ENCODE assay signal across 18 cellular contexts in the genomic region with DNA sequence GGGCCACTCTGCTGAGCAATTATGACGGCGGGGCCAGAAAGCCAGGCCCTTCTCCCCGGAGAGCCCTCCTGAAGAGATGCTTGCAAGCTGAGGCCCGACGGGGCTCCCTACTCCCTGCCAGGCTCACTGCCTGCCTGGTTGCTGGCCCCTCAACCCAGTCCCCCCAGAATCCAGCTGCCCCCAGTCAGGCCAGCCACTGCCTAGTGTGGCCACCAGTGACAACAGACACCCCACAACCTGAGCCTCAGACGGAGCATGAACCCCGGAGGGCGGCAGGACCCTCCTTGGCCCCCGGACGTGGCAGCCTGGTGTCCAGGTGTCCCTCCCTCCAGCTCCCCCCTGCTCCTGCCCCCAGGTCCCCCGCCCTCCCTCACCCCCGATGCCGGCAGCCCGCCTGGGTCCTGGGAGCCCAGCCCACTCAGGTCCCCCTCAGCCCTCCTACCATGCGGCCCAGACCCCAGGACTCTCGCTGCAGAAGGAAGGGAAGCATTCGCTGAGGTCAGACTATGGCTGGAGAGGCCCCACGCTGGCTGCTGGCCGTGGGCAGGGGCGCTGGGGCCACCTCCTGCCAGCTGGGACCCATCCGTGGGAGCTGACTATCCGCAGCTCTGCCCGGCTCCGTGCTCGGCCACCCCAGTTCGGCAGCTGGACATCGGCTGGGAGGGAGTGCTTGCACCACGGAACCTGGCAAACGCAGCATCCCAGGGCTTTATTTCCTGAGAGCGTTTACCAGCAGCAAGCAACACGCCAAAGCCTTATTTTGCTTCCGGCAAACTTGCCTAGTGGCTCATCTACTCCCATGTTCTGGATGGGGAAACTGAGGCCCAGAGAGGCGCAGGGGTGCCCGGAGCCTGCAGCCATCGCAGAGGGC.
DNase-seq lines count a peak whose midpoint lies in the region; ATAC-seq and TF ChIP-seq lines count a peak whose summit lies in the region.
"Had no signal": no experiment of that assay in that cellular context is flagged by ENCODE, and none has a peak within 500 bp of the region (broad histone marks: within the 10 kb centered on the region; RNA-seq: fewer than 3 reads in every experiment).

No MANE protein-coding gene starts in this region.

- POLR2A ChIA-PET in WTC11 (lab: Charles Lee), result no interaction called here

- 0 out of 2 replicates have a peak, but pooled peaks cover 6% of the 10 kb centered on the region for H3K9me3 Mint-ChIP-seq in WTC11

- peaks cover 7% of the 10 kb centered on the region for H3K4me1 ChIP-seq in BLaER1
- H3K4me1 ChIP-seq: Caco-2 had no signal

- peak overlapping the region; percentile 26 for H3K4me2 ChIP-seq in BLaER1

- TF ChIP-seq CTCF in dorsolateral prefrontal cortex (IDR thresholded peaks at IDR 0.05 in 54 of 56, conservative IDR thresholded peaks at IDR 0.05 in 2 of 56; ENCODE audit: low read depth in 1 of 56, partially characterized antibody in 56 of 56) (no peak), WTC11 (IDR thresholded peaks at IDR 0.05) (no peak)

- H3K9me3 ChIP-seq in BLaER1, result no peaks in the 10 kb centered on the region
- H3K9me3 ChIP-seq: Caco-2 had no signal

- peak; percentile 16 for DNase-seq in NCI-H1436 (lab: John Stamatoyannopoulos, UW)
- no peak for DNase-seq in dorsolateral prefrontal cortex
- peak; percentile 53 for DNase-seq in posterior vena cava (ENCODE audit: low spot score)
- no peak for DNase-seq in NCI-H748 treated with DMSO at 0.1 percent for 48 hours (lab: John Stamatoyannopoulos, UW)
- no peak for DNase-seq in WTC11 (ENCODE audit: low spot score)
- no peak for DNase-seq in T-helper 1 cell
- DNase-seq: Caco-2; EL; Kasumi-1; NCI-H1105 treated with DMSO at 0.1 percent for 48 hours; NCI-H187 treated with DMSO at 0.1 percent for 48 hours; NCI-H2171; NCI-H446; NCI-H69; NK-92 treated with Interleukin-12 subunit alpha and Interleukin-12 subunit beta, amount 100 ng/mL, for 24 hours; OCI-M1 had no signal

- CTCF ChIA-PET in WTC11 (lab: Charles Lee), result no interaction called here

- H3K27me3 Mint-ChIP-seq in WTC11 (ENCODE audit: low read depth), result no peaks in the 10 kb centered on the region

- intact Hi-C loops in dorsolateral prefrontal cortex (cut with DNase I), result loop anchor here in 1 of 2 donors (10.0 kb wide), 1 partner anchor 152 kb away; no protein-coding TSS in a partner anchor
- intact Hi-C loops in posterior vena cava (cut with DNase I), result no loop called here

- no peaks in the 10 kb centered on the region for H3K36me3 Mint-ChIP-seq in WTC11

- H4K20me1 ChIP-seq in BLaER1, result no peaks in the 10 kb centered on the region

- no peak overlapping the region for H3K27ac Mint-ChIP-seq in WTC11

- H3K36me3 ChIP-seq in BLaER1, result no peaks in the 10 kb centered on the region

- no peak for ATAC-seq in WTC11

- H3K4me3 ChIP-seq in BLaER1 (no peak overlapping the region), dorsolateral prefrontal cortex (peak overlapping the region in 11 of 59 donors; percentile 3 to 52 (median 29))

- peaks cover 45% of the 10 kb centered on the region for H3K27me3 ChIP-seq in BLaER1
- peaks cover 0 to 29% (median 0%) of the 10 kb centered on the region in 45 donors for H3K27me3 ChIP-seq in dorsolateral prefrontal cortex

- no peak overlapping the region for H3K9ac ChIP-seq in BLaER1

- no peaks in the 10 kb centered on the region for H3K4me1 Mint-ChIP-seq in WTC11

- H3K27ac ChIP-seq in BLaER1 (no peak overlapping the region), dorsolateral prefrontal cortex (peak overlapping the region in 36 of 59 donors; percentile 37 to 86 (median 72))
- H3K27ac ChIP-seq: RWPE1 had no signal

- H3K4me3 Mint-ChIP-seq in WTC11, result no peak overlapping the region

TF ChIP-seq in WTC11, 78 proteins besides CTCF, POLR2A, EP300 and RAD21:
- no peak for TF ChIP-seq ERG (CRISPR knock-in tag; IDR thresholded peaks at IDR 0.05)
- no peak for TF ChIP-seq ZNF423 (CRISPR knock-in tag; IDR thresholded peaks at IDR 0.05)
- TF ChIP-seq, protein P1, sequence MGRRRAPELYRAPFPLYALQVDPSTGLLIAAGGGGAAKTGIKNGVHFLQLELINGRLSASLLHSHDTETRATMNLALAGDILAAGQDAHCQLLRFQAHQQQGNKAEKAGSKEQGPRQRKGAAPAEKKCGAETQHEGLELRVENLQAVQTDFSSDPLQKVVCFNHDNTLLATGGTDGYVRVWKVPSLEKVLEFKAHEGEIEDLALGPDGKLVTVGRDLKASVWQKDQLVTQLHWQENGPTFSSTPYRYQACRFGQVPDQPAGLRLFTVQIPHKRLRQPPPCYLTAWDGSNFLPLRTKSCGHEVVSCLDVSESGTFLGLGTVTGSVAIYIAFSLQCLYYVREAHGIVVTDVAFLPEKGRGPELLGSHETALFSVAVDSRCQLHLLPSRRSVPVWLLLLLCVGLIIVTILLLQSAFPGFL (CRISPR knock-in tag; IDR thresholded peaks at IDR 0.05; ENCODE audit: borderline replicate concordance), result no peak
- TF ChIP-seq ZNF219 (CRISPR knock-in tag; IDR thresholded peaks at IDR 0.05; ENCODE audit: borderline replicate concordance), result no peak
- TF ChIP-seq, protein P2, sequence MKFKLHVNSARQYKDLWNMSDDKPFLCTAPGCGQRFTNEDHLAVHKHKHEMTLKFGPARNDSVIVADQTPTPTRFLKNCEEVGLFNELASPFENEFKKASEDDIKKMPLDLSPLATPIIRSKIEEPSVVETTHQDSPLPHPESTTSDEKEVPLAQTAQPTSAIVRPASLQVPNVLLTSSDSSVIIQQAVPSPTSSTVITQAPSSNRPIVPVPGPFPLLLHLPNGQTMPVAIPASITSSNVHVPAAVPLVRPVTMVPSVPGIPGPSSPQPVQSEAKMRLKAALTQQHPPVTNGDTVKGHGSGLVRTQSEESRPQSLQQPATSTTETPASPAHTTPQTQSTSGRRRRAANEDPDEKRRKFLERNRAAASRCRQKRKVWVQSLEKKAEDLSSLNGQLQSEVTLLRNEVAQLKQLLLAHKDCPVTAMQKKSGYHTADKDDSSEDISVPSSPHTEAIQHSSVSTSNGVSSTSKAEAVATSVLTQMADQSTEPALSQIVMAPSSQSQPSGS (CRISPR knock-in tag; IDR thresholded peaks at IDR 0.05; ENCODE audit: borderline replicate concordance, low read depth), result no peak
- TF ChIP-seq ZNF281 (CRISPR knock-in tag; IDR thresholded peaks at IDR 0.05), result no peak
- TF ChIP-seq ATF3 (CRISPR knock-in tag; conservative IDR thresholded peaks at IDR 0.05), result no peak

Comparison
In these comparisons a context has a peak if more than half of its experiments do, and no peak if none do; other contexts are left out.
1. DNase-seq: peak in NCI-H1436 (single experiment) and posterior vena cava (single experiment); none in dorsolateral prefrontal cortex (0 of 10), NCI-H748 treated with DMSO at 0.1 percent for 48 hours (single experiment), WTC11 (single experiment) and T-helper 1 cell (0 of 5).